In the genomic region with DNA sequence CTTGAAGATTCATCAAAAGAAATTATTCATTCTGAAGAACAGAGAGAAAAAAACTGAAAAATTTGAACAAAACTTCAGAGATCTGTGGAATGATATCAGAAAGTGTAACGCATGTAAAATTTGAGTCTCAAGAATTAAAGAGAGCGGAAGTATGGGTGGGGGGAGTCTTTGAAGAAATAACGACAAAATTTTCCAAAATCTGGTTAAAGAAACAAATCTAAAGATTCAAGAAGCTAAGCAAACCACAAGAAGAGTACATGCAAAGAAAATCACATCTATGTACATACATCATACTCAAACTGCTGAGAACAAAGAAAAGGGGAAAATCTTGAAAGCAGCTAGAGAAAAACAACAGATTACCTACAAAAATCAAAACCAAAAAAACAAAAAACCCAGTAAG, we compare ENCODE assay signal across 15 cellular contexts.
A peak's percentile ranks its signal among the peaks of the same experiment; 100 is the strongest.
DNase-seq lines count a peak whose midpoint lies in the region; ATAC-seq and TF ChIP-seq lines count a peak whose summit lies in the region.
"Had no signal": no experiment of that assay in that cellular context is flagged by ENCODE, and none has a peak within 500 bp of the region (broad histone marks: within the 10 kb centered on the region; RNA-seq: fewer than 3 reads in every experiment).

No MANE protein-coding gene starts in this region.

- H3K9me3 Mint-ChIP-seq in activated CD4-positive, alpha-beta T cell treated with anti-CD3 and anti-CD28 coated beads for 36 hours (ENCODE audit: low read depth): peaks cover 2% of the 10 kb centered on the region
- no peaks in the 10 kb centered on the region for H3K9me3 Mint-ChIP-seq in activated naive CD4-positive, alpha-beta T cell treated with anti-CD3 and anti-CD28 coated beads, Interleukin-2, amount 50 U/mL, for 24 hours
- peaks cover 5% of the 10 kb centered on the region for H3K9me3 Mint-ChIP-seq in T-helper 2 cell treated with Interferon-gamma antibody and Interleukin-4, amounts not matched to agents 5 μg/mL and 100 μg/mL, for 36 hours
- no peaks in the 10 kb centered on the region for H3K9me3 Mint-ChIP-seq in MCF 10A (ENCODE audit: unreplicated experiment)
- H3K9me3 Mint-ChIP-seq: CD14-positive monocyte had no signal

- H3K9me3 ChIP-seq in neuronal stem cell (replicated peaks in 1 of 2; ENCODE audit: control insufficient read depth in 2 of 2, insufficient read depth in 1 of 2, low read depth in 1 of 2, low read length in 2 of 2): peaks cover 0 to 2% of the 10 kb centered on the region in 2 donors

- no peaks in the 10 kb centered on the region for H3K36me3 ChIP-seq in neuronal stem cell (replicated peaks in 1 of 2; ENCODE audit: control insufficient read depth in 2 of 2, insufficient read depth in 2 of 2, low read length in 2 of 2)

- no peak overlapping the region for H3K4ac ChIP-seq in neuronal stem cell (ENCODE audit: low read length)

- BruUV-seq in MCF 10A (replicated peaks; lab: Mats Ljungman, UMichigan): no TSS peak

- POLR2A ChIA-PET in activated CD4-positive, alpha-beta T cell treated with anti-CD3 and anti-CD28 coated beads for 36 hours (lab: Charles Lee): no interaction called here
- POLR2A ChIA-PET in MCF 10A (lab: Yijun Ruan, JAX): interaction anchor here (0.7 to 0.9 kb wide), 2 partner anchors 15 to 16 kb away, joined by 3 read pairs; no protein-coding TSS in a partner anchor

- H3K36me3 Mint-ChIP-seq in activated CD4-positive, alpha-beta T cell treated with anti-CD3 and anti-CD28 coated beads for 36 hours (ENCODE audit: low read depth): no peaks in the 10 kb centered on the region
- H3K36me3 Mint-ChIP-seq in activated naive CD4-positive, alpha-beta T cell treated with anti-CD3 and anti-CD28 coated beads, Interleukin-2, amount 50 U/mL, for 24 hours: no peaks in the 10 kb centered on the region
- no peaks in the 10 kb centered on the region for H3K36me3 Mint-ChIP-seq in T-helper 2 cell treated with Interferon-gamma antibody and Interleukin-4, amounts not matched to agents 5 μg/mL and 100 μg/mL, for 36 hours (ENCODE audit: low read depth)
- H3K36me3 Mint-ChIP-seq in MCF 10A (ENCODE audit: insufficient read depth, unreplicated experiment): no peaks in the 10 kb centered on the region
- H3K36me3 Mint-ChIP-seq: CD14-positive monocyte had no signal

- H3K18ac ChIP-seq in neuronal stem cell (ENCODE audit: low read length): no peak overlapping the region

- no peak overlapping the region for H2AK5ac ChIP-seq in neuronal stem cell (ENCODE audit: low read depth, low read length)

- H3K4me3 ChIP-seq in neuronal stem cell (ENCODE audit: low read length in 2 of 2): no peak overlapping the region
- H3K4me3 ChIP-seq: GM23248 had no signal

- peaks cover 0 to 45% (median 0%) of the 10 kb centered on the region in 3 experiments for H3K27me3 ChIP-seq in neuronal stem cell (ENCODE audit: control insufficient read depth in 3 of 3, insufficient read depth in 3 of 3, low read depth in 1 of 3, low read length in 3 of 3)

- H3K14ac ChIP-seq in neuronal stem cell (ENCODE audit: low read length): no peak overlapping the region

- H2BK15ac ChIP-seq in neuronal stem cell (ENCODE audit: low read length): no peak overlapping the region

- H3K79me1 ChIP-seq in neuronal stem cell (ENCODE audit: low read depth, low read length): no peaks in the 10 kb centered on the region

- peak overlapping the region; percentile 37 for H3K27ac Mint-ChIP-seq in activated CD4-positive, alpha-beta T cell treated with anti-CD3 and anti-CD28 coated beads for 36 hours
- H3K27ac Mint-ChIP-seq in activated naive CD4-positive, alpha-beta T cell treated with anti-CD3 and anti-CD28 coated beads, Interleukin-2, amount 50 U/mL, for 24 hours: peak overlapping the region; percentile 66
- peak overlapping the region; percentile 13 for H3K27ac Mint-ChIP-seq in T-helper 2 cell treated with Interferon-gamma antibody and Interleukin-4, amounts not matched to agents 5 μg/mL and 100 μg/mL, for 36 hours
- no peak overlapping the region for H3K27ac Mint-ChIP-seq in MCF 10A (ENCODE audit: low read depth, unreplicated experiment)
- H3K27ac Mint-ChIP-seq: CD14-positive monocyte had no signal

- peaks cover 7% of the 10 kb centered on the region for H3K27me3 Mint-ChIP-seq in activated CD4-positive, alpha-beta T cell treated with anti-CD3 and anti-CD28 coated beads for 36 hours
- H3K27me3 Mint-ChIP-seq in activated naive CD4-positive, alpha-beta T cell treated with anti-CD3 and anti-CD28 coated beads, Interleukin-2, amount 50 U/mL, for 24 hours: peaks cover 2% of the 10 kb centered on the region
- peaks cover 17% of the 10 kb centered on the region for H3K27me3 Mint-ChIP-seq in T-helper 2 cell treated with Interferon-gamma antibody and Interleukin-4, amounts not matched to agents 5 μg/mL and 100 μg/mL, for 36 hours (ENCODE audit: low read depth)
- no peaks in the 10 kb centered on the region for H3K27me3 Mint-ChIP-seq in MCF 10A (ENCODE audit: insufficient read depth, unreplicated experiment)

- intact Hi-C loops in activated CD4-positive, alpha-beta T cell treated with anti-CD3 and anti-CD28 coated beads for 36 hours (cut with DNase I, micrococcal nuclease): no loop called here
- intact Hi-C loops in MCF 10A (cut with micrococcal nuclease): no loop called here

- H3K4me3 Mint-ChIP-seq in activated CD4-positive, alpha-beta T cell treated with anti-CD3 and anti-CD28 coated beads for 36 hours: peak overlapping the region; percentile 15
- peak overlapping the region; percentile 24 for H3K4me3 Mint-ChIP-seq in activated naive CD4-positive, alpha-beta T cell treated with anti-CD3 and anti-CD28 coated beads, Interleukin-2, amount 50 U/mL, for 24 hours
- H3K4me3 Mint-ChIP-seq in T-helper 2 cell treated with Interferon-gamma antibody and Interleukin-4, amounts not matched to agents 5 μg/mL and 100 μg/mL, for 36 hours: peak overlapping the region; percentile 21
- H3K4me3 Mint-ChIP-seq in MCF 10A (ENCODE audit: unreplicated experiment): no peak overlapping the region
- H3K4me3 Mint-ChIP-seq: CD14-positive monocyte had no signal

- no peak overlapping the region for H3K27ac ChIP-seq in neuronal stem cell (replicated peaks; ENCODE audit: low read length)
- H3K27ac ChIP-seq: 22Rv1, GM23248 had no signal

- no peak for TF ChIP-seq CTCF in MCF 10A (IDR thresholded peaks at IDR 0.05; ENCODE audit: unreplicated experiment)

- no peak overlapping the region for H3K9ac ChIP-seq in neuronal stem cell (ENCODE audit: low read depth, low read length, poor library complexity)
- H3K9ac ChIP-seq: GM23248 had no signal

- no peak overlapping the region for H2BK120ac ChIP-seq in neuronal stem cell (ENCODE audit: low read depth, low read length)

- H4K8ac ChIP-seq in neuronal stem cell (ENCODE audit: low read depth, low read length): no peak overlapping the region

- H3K4me1 Mint-ChIP-seq in activated CD4-positive, alpha-beta T cell treated with anti-CD3 and anti-CD28 coated beads for 36 hours: peaks cover 18% of the 10 kb centered on the region
- peaks cover 18% of the 10 kb centered on the region for H3K4me1 Mint-ChIP-seq in activated naive CD4-positive, alpha-beta T cell treated with anti-CD3 and anti-CD28 coated beads, Interleukin-2, amount 50 U/mL, for 24 hours
- peaks cover 3% of the 10 kb centered on the region for H3K4me1 Mint-ChIP-seq in T-helper 2 cell treated with Interferon-gamma antibody and Interleukin-4, amounts not matched to agents 5 μg/mL and 100 μg/mL, for 36 hours (ENCODE audit: low read depth)
- H3K4me1 Mint-ChIP-seq in MCF 10A (ENCODE audit: insufficient read depth, unreplicated experiment): peaks cover 6% of the 10 kb centered on the region
- H3K4me1 Mint-ChIP-seq: CD14-positive monocyte had no signal

- no peak for ATAC-seq in activated CD4-positive, alpha-beta T cell treated with anti-CD3 and anti-CD28 coated beads for 36 hours
- ATAC-seq in HG02798 (IDR thresholded peaks at IDR 0.05; ENCODE audit: poor library complexity, unreplicated experiment): no peak
- ATAC-seq: HCT116 had no signal

- no peak overlapping the region for H3K23ac ChIP-seq in neuronal stem cell (ENCODE audit: low read depth, low read length, poor library complexity)

- H4K91ac ChIP-seq in neuronal stem cell (ENCODE audit: low read depth, low read length, poor library complexity): no peak overlapping the region

- no peak overlapping the region for H3K4me2 ChIP-seq in neuronal stem cell (ENCODE audit: insufficient read depth, low read length, poor library complexity, severe bottlenecking)

- no peak overlapping the region for H2AFZ ChIP-seq in neuronal stem cell (ENCODE audit: low read length)
- H2AFZ ChIP-seq: GM23248 had no signal

- no peak for DNase-seq in activated CD4-positive, alpha-beta T cell treated with anti-CD3 and anti-CD28 coated beads for 36 hours
- DNase-seq in activated CD4-positive, alpha-beta T cell treated with anti-CD3 and anti-CD28 coated beads, Interleukin-2, amount 50 U/mL, for 48 hours: no peak
- no peak for DNase-seq in activated naive CD4-positive, alpha-beta T cell (lab: John Stamatoyannopoulos, UW)
- no peak for DNase-seq in T-helper 2 cell treated with Interferon-gamma antibody and Interleukin-4, amounts not matched to agents 5 μg/mL and 100 μg/mL, for 36 hours (ENCODE audit: low spot score)
- DNase-seq in MCF 10A (ENCODE audit: unreplicated experiment) (no peak), neuronal stem cell (ENCODE audit: low spot score) (no peak)
- DNase-seq: DMS153, DMS79 treated with DMSO at 0.1 percent for 48 hours, EL, GM23248 had no signal

- no peak overlapping the region for H2BK12ac ChIP-seq in neuronal stem cell (ENCODE audit: low read length)

- peaks cover 0 to 3% of the 10 kb centered on the region in 2 donors for H3K4me1 ChIP-seq in neuronal stem cell (ENCODE audit: control insufficient read depth in 2 of 2, insufficient read depth in 1 of 2, low read depth in 1 of 2, low read length in 2 of 2)

- no peak overlapping the region for H2BK5ac ChIP-seq in neuronal stem cell (ENCODE audit: low read length)

- WGBS in neuronal stem cell (ENCODE audit: extremely low coverage in 2 of 2, insufficient read length in 2 of 2, insufficient replicate concordance in 1 of 2), 2 donors: no CpG with 5 or more reads among the region's 3 CpGs

- CTCF ChIA-PET in activated CD4-positive, alpha-beta T cell treated with anti-CD3 and anti-CD28 coated beads for 36 hours (lab: Charles Lee): interaction anchor here (0.6 to 1.7 kb wide), 5 partner anchors 10 to 770 kb away, joined by 3 to 6 read pairs (median 3); no protein-coding TSS in a partner anchor
- CTCF ChIA-PET in MCF 10A (lab: Yijun Ruan, JAX): interaction anchor here (1.1 kb wide), 1 partner anchor 12 kb away, joined by 4 read pairs; no protein-coding TSS in a partner anchor
